In the genomic region with DNA sequence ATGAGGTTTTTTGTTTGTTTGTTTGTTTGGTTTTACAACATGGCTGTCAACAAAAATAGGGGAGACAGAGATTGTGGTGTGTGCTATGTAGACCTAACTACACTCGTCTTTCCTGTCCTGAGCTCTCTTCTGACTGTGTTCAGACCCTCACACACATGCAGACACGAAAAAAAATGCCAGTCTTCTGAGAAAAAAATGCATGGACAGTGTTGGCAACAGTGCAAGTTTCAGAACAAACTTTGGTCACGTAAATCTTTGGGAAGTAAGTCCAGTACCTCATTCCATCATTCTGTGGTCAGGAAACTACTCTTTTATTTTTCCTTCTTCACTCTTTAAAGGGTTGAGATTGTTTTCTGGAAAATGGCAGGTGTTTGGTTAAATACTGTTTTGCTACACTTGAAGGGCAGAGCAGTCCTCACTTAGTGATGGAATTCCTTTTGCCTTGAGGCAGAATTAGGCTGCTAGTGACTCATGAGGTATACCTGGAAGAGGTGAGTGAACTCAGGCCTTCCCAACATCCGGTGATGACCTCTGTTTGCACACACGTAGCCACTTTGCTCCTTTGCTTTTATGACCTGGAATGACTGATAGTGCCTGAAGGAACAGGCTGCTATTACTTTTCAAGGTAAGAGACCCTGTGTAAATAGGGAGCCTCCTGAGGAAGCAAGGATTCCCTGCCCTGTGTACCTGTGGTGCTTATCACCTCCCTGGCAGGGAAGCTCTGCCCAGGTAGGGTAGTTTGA, we compare ENCODE assay signal across 8 cellular contexts.
DNase-seq lines count a peak whose midpoint lies in the region; ATAC-seq lines count a peak whose summit lies in the region.

No MANE protein-coding gene starts in this region.

- H2BK5ac ChIP-seq in mesendoderm (ENCODE audit: low read length) = no peak overlapping the region

- DNase-seq in CD4-positive, alpha-beta memory T cell = no peak
- peak; percentile 17 for DNase-seq in HK-2 (ENCODE audit: unreplicated experiment)
- DNase-seq in mesendoderm = peak; percentile 84
- no peak for DNase-seq in cerebellar nuclear complex (lab: John Stamatoyannopoulos, UW)
- no peak for DNase-seq in stimulated activated naive CD4-positive, alpha-beta T cell (lab: John Stamatoyannopoulos, UW)

- peak overlapping the region; percentile 41 for H2AK5ac ChIP-seq in mesendoderm (ENCODE audit: low read length)

- peaks cover 19% of the 10 kb centered on the region for H3K79me1 ChIP-seq in mesendoderm (ENCODE audit: low read length)

- H3K36me3 ChIP-seq in CD4-positive, alpha-beta memory T cell (ENCODE audit: insufficient read depth, low read length) = no peaks in the 10 kb centered on the region
- H3K36me3 ChIP-seq in mesendoderm (ENCODE audit: control insufficient read depth, insufficient read depth, low read length) = no peaks in the 10 kb centered on the region

- no CpG with 5 or more reads among the region's 5 CpGs for WGBS in mesendoderm (ENCODE audit: extremely low coverage, insufficient coverage, low lambda C conversion rate)

- H3K36me3 Mint-ChIP-seq in CD4-positive, alpha-beta memory T cell = peaks cover 6 to 52% of the 10 kb centered on the region in 2 donors
- H3K36me3 Mint-ChIP-seq in activated naive CD8-positive, alpha-beta T cell = peaks cover 16% of the 10 kb centered on the region

- H2BK15ac ChIP-seq in mesendoderm (replicated peaks; ENCODE audit: low read depth) = no peak overlapping the region

- H3K23ac ChIP-seq in mesendoderm (ENCODE audit: low read length) = no peak overlapping the region

- no peak overlapping the region for H3K4ac ChIP-seq in mesendoderm (ENCODE audit: low read depth, low read length)

- H3K27me3 ChIP-seq in CD4-positive, alpha-beta memory T cell (ENCODE audit: insufficient read depth, low read length) = no peaks in the 10 kb centered on the region
- no peaks in the 10 kb centered on the region for H3K27me3 ChIP-seq in mesendoderm (ENCODE audit: insufficient read depth, low read length, poor library complexity)

- POLR2A ChIA-PET in CD4-positive, alpha-beta memory T cell (lab: Charles Lee; ENCODE audit: partially characterized antibody) = interaction anchor here (0.6 to 16.4 kb wide), 17 partner anchors 10 to 203 kb away, joined by 3 to 357 read pairs (median 5); a partner anchor contains a TSS

- H3K27ac Mint-ChIP-seq in CD4-positive, alpha-beta memory T cell = peak overlapping the region; percentile 90 to 99 (median 96)
- H3K27ac Mint-ChIP-seq in activated naive CD8-positive, alpha-beta T cell = peak overlapping the region; percentile 100

- H3K27me3 Mint-ChIP-seq in CD4-positive, alpha-beta memory T cell = peaks cover 0 to 2% of the 10 kb centered on the region in 2 donors
- H3K27me3 Mint-ChIP-seq in activated naive CD8-positive, alpha-beta T cell = no peaks in the 10 kb centered on the region

- peaks cover 4% of the 10 kb centered on the region for H3K79me2 ChIP-seq in mesendoderm (ENCODE audit: control insufficient read depth, insufficient read depth, low read length)

- H3K9me3 ChIP-seq in CD4-positive, alpha-beta memory T cell (ENCODE audit: control insufficient read depth in 1 of 2, low read length in 2 of 2) = no peaks in the 10 kb centered on the region

- H3K56ac ChIP-seq in mesendoderm (ENCODE audit: low read length) = peak overlapping the region; percentile 10

- H3K4me3 ChIP-seq in CD4-positive, alpha-beta memory T cell (ENCODE audit: low read length in 2 of 2) = peak overlapping the region; percentile 8 to 74
- no peak overlapping the region for H3K4me3 ChIP-seq in mesendoderm (ENCODE audit: low read length)

- CTCF ChIA-PET in CD4-positive, alpha-beta memory T cell (lab: Charles Lee; ENCODE audit: partially characterized antibody) = interaction anchor here (0.9 to 6.0 kb wide), 23 partner anchors 8 to 286 kb away, joined by 3 to 37 read pairs (median 4); a partner anchor contains a TSS

- peaks cover 0 to 6% (median 1%) of the 10 kb centered on the region in 8 donors for H3K9me3 Mint-ChIP-seq in CD4-positive, alpha-beta memory T cell
- H3K9me3 Mint-ChIP-seq in activated naive CD8-positive, alpha-beta T cell (ENCODE audit: low read depth) = no peaks in the 10 kb centered on the region

- H3K4me1 ChIP-seq in CD4-positive, alpha-beta memory T cell (ENCODE audit: insufficient read depth, low read length) = peaks cover 83% of the 10 kb centered on the region
- H3K4me1 ChIP-seq in mesendoderm (ENCODE audit: control insufficient read depth, low read depth, low read length) = peaks cover 26% of the 10 kb centered on the region

- no peak overlapping the region for H3K9ac ChIP-seq in mesendoderm (ENCODE audit: low read length)

- H3K18ac ChIP-seq in mesendoderm (ENCODE audit: low read length) = no peak overlapping the region

- H4K8ac ChIP-seq in mesendoderm (ENCODE audit: low read depth, low read length) = no peak overlapping the region

- ATAC-seq in HG02623 (IDR thresholded peaks at IDR 0.05; ENCODE audit: unreplicated experiment) (no peak), HG03159 (IDR thresholded peaks at IDR 0.05; ENCODE audit: unreplicated experiment) (no peak)

- intact Hi-C loops in CD4-positive, alpha-beta memory T cell (cut with micrococcal nuclease) = loop anchor here (1.0 kb wide), 1 partner anchor 25 kb away; no protein-coding TSS in a partner anchor

- no peak overlapping the region for H2BK120ac ChIP-seq in mesendoderm (ENCODE audit: low read depth, low read length)

- H4K5ac ChIP-seq in mesendoderm (ENCODE audit: low read length) = no peak overlapping the region

- no peak overlapping the region for H3K4me2 ChIP-seq in mesendoderm (ENCODE audit: low read length)

- H3K27ac ChIP-seq in CD4-positive, alpha-beta memory T cell (ENCODE audit: low read depth, low read length) = peak overlapping the region; percentile 71
- no peak overlapping the region for H3K27ac ChIP-seq in mesendoderm (ENCODE audit: low read depth, low read length)

- peaks cover 73 to 99% (median 81%) of the 10 kb centered on the region in 4 donors for H3K4me1 Mint-ChIP-seq in CD4-positive, alpha-beta memory T cell
- peaks cover 91% of the 10 kb centered on the region for H3K4me1 Mint-ChIP-seq in activated naive CD8-positive, alpha-beta T cell (ENCODE audit: low read depth)

- H3K4me3 Mint-ChIP-seq in CD4-positive, alpha-beta memory T cell = peak overlapping the region; percentile 82 to 100 (median 100)
- peak overlapping the region; percentile 100 for H3K4me3 Mint-ChIP-seq in activated naive CD8-positive, alpha-beta T cell

Comparison
In these comparisons a context has a peak if more than half of its experiments do, and no peak if none do; other contexts are left out.
1. DNase-seq: peak in HK-2 (single experiment) and mesendoderm (single experiment); none in CD4-positive, alpha-beta memory T cell (0 of 5), cerebellar nuclear complex (0 of 2) and stimulated activated naive CD4-positive, alpha-beta T cell (0 of 6).